In the genomic region with DNA sequence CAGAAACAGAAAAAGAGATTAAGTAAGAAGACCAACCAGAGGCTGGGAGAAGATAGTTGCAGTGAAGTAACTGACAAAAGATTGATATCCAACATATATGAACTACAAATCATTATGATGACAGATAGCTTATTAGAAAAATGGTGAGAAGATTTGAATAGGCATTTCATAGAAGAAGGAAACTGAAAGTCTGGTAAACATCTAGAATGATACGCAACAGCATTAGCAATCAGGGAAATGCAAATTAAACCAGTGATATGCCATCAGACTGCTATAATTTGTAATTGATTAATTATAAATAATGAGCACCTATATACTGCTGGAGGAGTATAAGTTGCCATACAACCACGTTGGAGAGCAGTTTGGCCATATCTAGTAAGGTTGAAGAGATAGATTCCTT, we compare ENCODE assay signal across 21 cellular contexts. TPM values are rescaled to one million over a fixed set of nuclear protein-coding genes. Genes with fewer than 3 reads are reported as not detected.
DNase-seq lines count a peak whose midpoint lies in the region; ATAC-seq and TF ChIP-seq lines count a peak whose summit lies in the region.
"Had no signal": no experiment of that assay in that cellular context is flagged by ENCODE, and none has a peak within 500 bp of the region (broad histone marks: within the 10 kb centered on the region; RNA-seq: fewer than 3 reads in every experiment).

No MANE protein-coding gene starts in this region.

- no peak for TF ChIP-seq POLR2A in testis (IDR thresholded peaks at IDR 0.05)

- H3K9me3 ChIP-seq in testis, result no peaks in the 10 kb centered on the region
- H3K9me3 ChIP-seq: SJCRH30 had no signal

- no peaks in the 10 kb centered on the region for H3K27me3 Mint-ChIP-seq in activated CD8-positive, alpha-beta T cell treated with anti-CD3 and anti-CD28 coated beads for 36 hours
- no peaks in the 10 kb centered on the region for H3K27me3 Mint-ChIP-seq in activated CD8-positive, alpha-beta T cell treated with anti-CD3 and anti-CD28 coated beads, Interleukin-2, amount 10 ng/mL, durations not matched to agents 7 days and 5 days (ENCODE audit: low read depth)
- H3K27me3 Mint-ChIP-seq in activated B cell treated with CpG ODN at 0.5 μM for 24 hours, result no peaks in the 10 kb centered on the region
- H3K27me3 Mint-ChIP-seq in natural killer cell (ENCODE audit: low read depth in 2 of 2), result no peaks in the 10 kb centered on the region

- H3K4me1 ChIP-seq in testis, result no peaks in the 10 kb centered on the region
- H3K4me1 ChIP-seq: SJCRH30 had no signal

- peaks cover 3% of the 10 kb centered on the region for H3K36me3 Mint-ChIP-seq in activated CD8-positive, alpha-beta T cell treated with anti-CD3 and anti-CD28 coated beads for 36 hours (ENCODE audit: low read depth)
- H3K36me3 Mint-ChIP-seq in activated CD8-positive, alpha-beta T cell treated with anti-CD3 and anti-CD28 coated beads, Interleukin-2, amount 10 ng/mL, durations not matched to agents 7 days and 5 days (ENCODE audit: low read depth), result peaks cover 12% of the 10 kb centered on the region
- H3K36me3 Mint-ChIP-seq in activated B cell treated with CpG ODN at 0.5 μM for 24 hours (ENCODE audit: low read depth) (peaks cover 4% of the 10 kb centered on the region), natural killer cell (no peaks in the 10 kb centered on the region)

- no peaks in the 10 kb centered on the region for H3K36me3 ChIP-seq in testis (ENCODE audit: low read depth, missing control alignments)
- H3K36me3 ChIP-seq: SJCRH30 had no signal

- peak overlapping the region; percentile 2 for H3K27ac Mint-ChIP-seq in activated CD8-positive, alpha-beta T cell treated with anti-CD3 and anti-CD28 coated beads for 36 hours
- no peak overlapping the region for H3K27ac Mint-ChIP-seq in activated CD8-positive, alpha-beta T cell treated with anti-CD3 and anti-CD28 coated beads, Interleukin-2, amount 10 ng/mL, durations not matched to agents 7 days and 5 days
- H3K27ac Mint-ChIP-seq in activated B cell treated with CpG ODN at 0.5 μM for 24 hours (peak overlapping the region; percentile 10), natural killer cell (peak overlapping the region; percentile 27 to 83)

- TF ChIP-seq CTCF in activated CD8-positive, alpha-beta T cell treated with anti-CD3 and anti-CD28 coated beads for 36 hours (IDR thresholded peaks at IDR 0.05), result no peak
- no peak for TF ChIP-seq CTCF in GM12865 (IDR thresholded peaks at IDR 0.05; ENCODE audit: insufficient read depth, low read depth, low read length, missing control alignments)
- TF ChIP-seq CTCF in activated B cell treated with CpG ODN at 0.5 μM for 24 hours (IDR thresholded peaks at IDR 0.05), result no peak
- no peak for TF ChIP-seq CTCF in natural killer cell (IDR thresholded peaks at IDR 0.05)
- no peak for TF ChIP-seq CTCF in testis (IDR thresholded peaks at IDR 0.05)

- CTCF ChIA-PET in activated CD8-positive, alpha-beta T cell treated with anti-CD3 and anti-CD28 coated beads for 36 hours (lab: Charles Lee), result interaction anchor here (1.4 kb wide), 1 partner anchor 19 kb away, joined by 5 read pairs; no protein-coding TSS in a partner anchor
- CTCF ChIA-PET in activated CD8-positive, alpha-beta T cell treated with anti-CD3 and anti-CD28 coated beads, Interleukin-2, amount 10 ng/mL, durations not matched to agents 7 days and 5 days (lab: Charles Lee), result no interaction called here
- CTCF ChIA-PET in activated B cell treated with CpG ODN at 0.5 μM for 24 hours (lab: Charles Lee), result no interaction called here

- H3K27me3 ChIP-seq in testis, result no peaks in the 10 kb centered on the region
- H3K27me3 ChIP-seq: SJCRH30 had no signal

- POLR2A ChIA-PET in activated CD8-positive, alpha-beta T cell treated with anti-CD3 and anti-CD28 coated beads for 36 hours (lab: Charles Lee), result no interaction called here
- POLR2A ChIA-PET in activated CD8-positive, alpha-beta T cell treated with anti-CD3 and anti-CD28 coated beads, Interleukin-2, amount 10 ng/mL, durations not matched to agents 7 days and 5 days (lab: Charles Lee), result no interaction called here
- POLR2A ChIA-PET in activated B cell treated with CpG ODN at 0.5 μM for 24 hours (lab: Charles Lee), result no interaction called here

- no peak overlapping the region for H3K4me3 Mint-ChIP-seq in activated CD8-positive, alpha-beta T cell treated with anti-CD3 and anti-CD28 coated beads for 36 hours
- no peak overlapping the region for H3K4me3 Mint-ChIP-seq in activated CD8-positive, alpha-beta T cell treated with anti-CD3 and anti-CD28 coated beads, Interleukin-2, amount 10 ng/mL, durations not matched to agents 7 days and 5 days
- H3K4me3 Mint-ChIP-seq in activated B cell treated with CpG ODN at 0.5 μM for 24 hours (peak overlapping the region; percentile 1), natural killer cell (no peak overlapping the region)
- H3K4me3 Mint-ChIP-seq: H9 had no signal

- H3K9me3 Mint-ChIP-seq in activated CD8-positive, alpha-beta T cell treated with anti-CD3 and anti-CD28 coated beads for 36 hours, result peaks cover 2% of the 10 kb centered on the region
- H3K9me3 Mint-ChIP-seq in activated CD8-positive, alpha-beta T cell treated with anti-CD3 and anti-CD28 coated beads, Interleukin-2, amount 10 ng/mL, durations not matched to agents 7 days and 5 days (ENCODE audit: insufficient read depth), result peaks cover 3% of the 10 kb centered on the region
- H3K9me3 Mint-ChIP-seq in activated B cell treated with CpG ODN at 0.5 μM for 24 hours (no peaks in the 10 kb centered on the region), natural killer cell (no peaks in the 10 kb centered on the region)
- H3K9me3 Mint-ChIP-seq: H9 had no signal

- intact Hi-C loops in activated CD8-positive, alpha-beta T cell treated with anti-CD3 and anti-CD28 coated beads for 36 hours (cut with micrococcal nuclease), result no loop called here
- intact Hi-C loops in activated B cell treated with CpG ODN at 0.5 μM for 24 hours (cut with micrococcal nuclease), result loop anchor here (2.0 kb wide), 2 partner anchors 14 to 20 kb away; a partner anchor contains a TSS
- intact Hi-C loops in natural killer cell (cut with micrococcal nuclease), result no loop called here
- intact Hi-C loops in testis (cut with DNase I; ENCODE audit: low total_unique reads), result no loop called here

- DNase-seq in activated CD8-positive, alpha-beta T cell treated with anti-CD3 and anti-CD28 coated beads for 36 hours, result no peak
- DNase-seq in activated CD8-positive, alpha-beta T cell treated with anti-CD3 and anti-CD28 coated beads, Interleukin-2, amount 10 ng/mL, durations not matched to agents 7 days and 5 days, result no peak
- peak; percentile 18 for DNase-seq in GM12865 (ENCODE audit: low read depth)
- no peak for DNase-seq in activated B cell treated with CpG ODN at 0.5 μM for 24 hours
- no peak for DNase-seq in natural killer cell
- no peak for DNase-seq in GOT3 (lab: John Stamatoyannopoulos, UW)
- no peak for DNase-seq in testis
- no peak for DNase-seq in mucosa of gallbladder (ENCODE audit: low spot score)
- DNase-seq: 8988T, Calu3, GF-D8, H9, NCI-H1048, NCI-H1436 treated with DMSO at 0.1 percent for 48 hours, NCI-H2029, NCI-H345, NCI-H524 treated with DMSO at 0.1 percent for 48 hours, SJCRH30 had no signal

- no peak for ATAC-seq in activated CD8-positive, alpha-beta T cell treated with anti-CD3 and anti-CD28 coated beads for 36 hours
- no peak for ATAC-seq in activated CD8-positive, alpha-beta T cell treated with anti-CD3 and anti-CD28 coated beads, Interleukin-2, amount 10 ng/mL, durations not matched to agents 7 days and 5 days
- no peak for ATAC-seq in activated B cell treated with CpG ODN at 0.5 μM for 24 hours (ENCODE audit: low read depth)
- no peak for ATAC-seq in natural killer cell
- ATAC-seq: Panc1 had no signal

- no peak overlapping the region for H3K27ac ChIP-seq in testis
- H3K27ac ChIP-seq: SJCRH30 had no signal

- WGBS in testis, 2 donors, result 81 to 83% methylated on average over 2 of the region's 2 CpGs

- H3K4me3 ChIP-seq in GM12865 (ENCODE audit: low read depth, low read length) (no peak overlapping the region), testis (no peak overlapping the region)
- H3K4me3 ChIP-seq: SJCRH30 had no signal

- H3K4me1 Mint-ChIP-seq in activated CD8-positive, alpha-beta T cell treated with anti-CD3 and anti-CD28 coated beads for 36 hours (ENCODE audit: low read depth), result peaks cover 31% of the 10 kb centered on the region
- H3K4me1 Mint-ChIP-seq in activated CD8-positive, alpha-beta T cell treated with anti-CD3 and anti-CD28 coated beads, Interleukin-2, amount 10 ng/mL, durations not matched to agents 7 days and 5 days (ENCODE audit: low read depth), result peaks cover 17% of the 10 kb centered on the region
- H3K4me1 Mint-ChIP-seq in activated B cell treated with CpG ODN at 0.5 μM for 24 hours (peaks cover 37% of the 10 kb centered on the region), natural killer cell (peaks cover 43 to 65% of the 10 kb centered on the region in 2 donors)
- H3K4me1 Mint-ChIP-seq: H9 had no signal

RNA-seq across cellular contexts. Expression of a gene that starts 20.4 kb away (rescaled TPM):
- total RNA-seq in activated CD8-positive, alpha-beta T cell treated with anti-CD3 and anti-CD28 coated beads for 36 hours, result 10 to 100 TPM; 13.9 to 14.2 TPM
- 10 to 100 TPM; 15.2 to 16.6 TPM for total RNA-seq in activated CD8-positive, alpha-beta T cell treated with anti-CD3 and anti-CD28 coated beads, Interleukin-2, amount 10 ng/mL, durations not matched to agents 7 days and 5 days
- total RNA-seq in activated B cell treated with CpG ODN at 0.5 μM for 24 hours, result 20.4 and 22.2 TPM in 2 replicates
- 10 to 100 TPM; 29.1 to 39.8 (median 37.9) TPM for total RNA-seq in natural killer cell
- 10 to 100 TPM; 19.3 to 19.4 TPM for total RNA-seq in testis
- 7.2 TPM for polyA plus RNA-seq in testis (ENCODE audit: insufficient read depth, low read depth, low replicate concordance)
- total RNA-seq in mucosa of gallbladder, result 19.8 TPM

RNA-seq across cellular contexts. Expression of a gene that starts 37.8 kb away (rescaled TPM):
- total RNA-seq in activated CD8-positive, alpha-beta T cell treated with anti-CD3 and anti-CD28 coated beads for 36 hours, result not detected
- not detected for total RNA-seq in activated CD8-positive, alpha-beta T cell treated with anti-CD3 and anti-CD28 coated beads, Interleukin-2, amount 10 ng/mL, durations not matched to agents 7 days and 5 days
- total RNA-seq in activated B cell treated with CpG ODN at 0.5 μM for 24 hours, result not detected in 2 replicates
- total RNA-seq in natural killer cell, result not detected
- total RNA-seq in testis, result 1 to 10 TPM; 3.5 to 5.3 TPM
- 12.0 TPM for polyA plus RNA-seq in testis (ENCODE audit: insufficient read depth, low read depth, low replicate concordance)
- total RNA-seq in mucosa of gallbladder, result 312 TPM
- total RNA-seq: Calu3, HT-29, MCF 10A, SJCRH30 had no signal

Comparison
In these comparisons a context has a peak if more than half of its experiments do, and no peak if none do; other contexts are left out.
1. RNA of a gene that starts 37.8 kb away (total RNA-seq): 312 TPM in mucosa of gallbladder (single experiment); 3.5 to 5.3 TPM in testis, not detected in activated CD8-positive, alpha-beta T cell treated with anti-CD3 and anti-CD28 coated beads for 36 hours, not detected in activated CD8-positive, alpha-beta T cell treated with anti-CD3 and anti-CD28 coated beads, Interleukin-2, amount 10 ng/mL, durations not matched to agents 7 days and 5 days, not detected in activated B cell treated with CpG ODN at 0.5 μM for 24 hours and not detected in natural killer cell; every median in the first group is over 10 times any median in the second.